16 cellular contexts compared by ENCODE assay signal in the genomic region with DNA sequence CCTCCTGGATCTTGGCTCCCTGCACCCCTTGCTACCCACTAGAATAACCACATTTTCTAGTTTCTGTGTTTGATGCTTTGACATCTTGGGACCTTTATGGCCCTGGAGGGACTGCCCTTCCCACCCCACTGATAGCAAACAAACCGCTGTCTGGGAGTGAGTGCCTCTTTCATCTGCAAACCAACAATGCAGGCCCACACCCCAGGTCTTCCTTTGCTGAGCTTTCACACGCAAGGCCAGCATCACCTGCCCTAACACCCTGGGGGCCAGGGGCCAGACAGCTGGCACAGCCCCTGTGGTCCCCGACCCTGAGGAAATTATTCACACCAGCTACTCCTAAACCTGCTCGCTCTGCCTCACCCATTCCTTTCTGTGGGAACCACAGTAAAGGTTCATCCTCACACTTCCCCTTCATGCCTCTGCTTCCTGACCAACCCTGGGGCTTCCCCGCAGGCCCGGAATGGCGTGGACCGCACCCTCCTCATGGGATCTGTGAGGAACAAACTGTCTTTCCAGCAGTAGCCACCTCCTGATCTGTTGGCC. TPM values are rescaled to one million over a fixed set of nuclear protein-coding genes. Genes with fewer than 3 reads are reported as not detected.
DNase-seq lines count a peak whose midpoint lies in the region; ATAC-seq, FAIRE-seq and TF ChIP-seq lines count a peak whose summit lies in the region.
"Had no signal": no experiment of that assay in that cellular context is flagged by ENCODE, and none has a peak within 500 bp of the region (broad histone marks: within the 10 kb centered on the region; RNA-seq: fewer than 3 reads in every experiment).

No MANE protein-coding gene starts in this region.

- no peaks in the 10 kb centered on the region for H4K20me1 ChIP-seq in HepG2 (ENCODE audit: insufficient read depth, low read length)

- no peak overlapping the region for H3K9ac ChIP-seq in HepG2 (ENCODE audit: insufficient read depth, low read depth, low read length)

- no peak for TF ChIP-seq POLR2A in right lobe of liver (IDR thresholded peaks at IDR 0.05)
- TF ChIP-seq POLR2A in HepG2 (IDR thresholded peaks at IDR 0.05; ENCODE audit: insufficient read depth in 1 of 2, low read depth in 2 of 2, low read length in 2 of 2) = no peak

- FAIRE-seq in HepG2 (lab: Jason Lieb, UNC) = no peak
- FAIRE-seq: keratinocyte had no signal

- H3K9me3 Mint-ChIP-seq in HFFc6 = no peaks in the 10 kb centered on the region
- H3K9me3 Mint-ChIP-seq in effector memory CD8-positive, alpha-beta T cell = no peaks in the 10 kb centered on the region
- H3K9me3 Mint-ChIP-seq: activated T-cell treated with anti-CD3 and anti-CD28 coated beads, Interleukin-2, amount 50 U/mL, for 24 hours; nephron had no signal

- ATAC-seq in right lobe of liver (peak; percentile 31 to 56 (median 48)), HepG2 (no peak), lung (ENCODE audit: insufficient read depth, low FRiP score) (peak; percentile 58), HG02642 (IDR thresholded peaks at IDR 0.05; ENCODE audit: poor library complexity, unreplicated experiment) (no peak)
- ATAC-seq in effector memory CD8-positive, alpha-beta T cell (replicated peaks) = no peak

- no peaks in the 10 kb centered on the region for H3K36me3 Mint-ChIP-seq in HFFc6 (ENCODE audit: low read depth)
- no peaks in the 10 kb centered on the region for H3K36me3 Mint-ChIP-seq in effector memory CD8-positive, alpha-beta T cell (ENCODE audit: insufficient read depth)

- H3K4me3 ChIP-seq in right lobe of liver = no peak overlapping the region
- H3K4me3 ChIP-seq in HepG2 (replicated peaks in 1 of 3; ENCODE audit: insufficient read depth in 1 of 3, low read depth in 2 of 3, low read length in 3 of 3) = no peak overlapping the region
- no peak overlapping the region for H3K4me3 ChIP-seq in lung

- H3K36me3 ChIP-seq in right lobe of liver = no peaks in the 10 kb centered on the region
- no peaks in the 10 kb centered on the region for H3K36me3 ChIP-seq in HepG2 (replicated peaks in 1 of 2; ENCODE audit: control insufficient read depth in 1 of 2, insufficient read depth in 2 of 2, low read length in 2 of 2)
- no peaks in the 10 kb centered on the region for H3K36me3 ChIP-seq in lung (ENCODE audit: control insufficient read depth in 2 of 2, insufficient read depth in 2 of 2, low read length in 2 of 2)

- TF ChIP-seq RAD21 in HepG2 (CRISPR knock-in tag; IDR thresholded peaks at IDR 0.05) = no peak

- no peak overlapping the region for H3K4me2 ChIP-seq in HepG2 (ENCODE audit: low read depth, low read length)

- H3K9me3 ChIP-seq in right lobe of liver (no peaks in the 10 kb centered on the region), HepG2 (ENCODE audit: low read length) (no peaks in the 10 kb centered on the region), lung (ENCODE audit: control insufficient read depth in 2 of 2, insufficient read depth in 1 of 2, low read length in 1 of 2) (no peaks in the 10 kb centered on the region)

- 0 out of 2 replicates have a peak, but pooled peaks cover 6% of the 10 kb centered on the region for H3K4me1 Mint-ChIP-seq in HFFc6 (ENCODE audit: low read depth)
- no peaks in the 10 kb centered on the region for H3K4me1 Mint-ChIP-seq in effector memory CD8-positive, alpha-beta T cell (ENCODE audit: low read depth in 2 of 2)

- CTCF ChIA-PET in HepG2 (lab: Yijun Ruan, JAX; ENCODE audit: low intra/inter-chr PET ratio, low total read pairs) = no interaction called here

- no peak overlapping the region for H3K4me3 Mint-ChIP-seq in HFFc6
- no peak overlapping the region for H3K4me3 Mint-ChIP-seq in effector memory CD8-positive, alpha-beta T cell
- H3K4me3 Mint-ChIP-seq: activated T-cell treated with anti-CD3 and anti-CD28 coated beads, Interleukin-2, amount 50 U/mL, for 24 hours; nephron had no signal

- H3K27ac ChIP-seq in right lobe of liver (no peak overlapping the region), HepG2 (ENCODE audit: extremely low read length, insufficient read depth, low read length) (no peak overlapping the region), lung (ENCODE audit: low read depth in 1 of 2, low read length in 1 of 2) (no peak overlapping the region)

- BruUV-seq in HepG2 (replicated peaks; lab: Mats Ljungman, UMichigan) = no TSS peak

- no peak for TF ChIP-seq EP300 in HepG2 (IDR thresholded peaks at IDR 0.05; ENCODE audit: low read depth in 2 of 2, low read length in 2 of 2)
- no peak for TF ChIP-seq EP300 in HepG2 (CRISPR knock-in tag; IDR thresholded peaks at IDR 0.05; ENCODE audit: borderline replicate concordance)

- no peak for TF ChIP-seq CTCF in right lobe of liver (IDR thresholded peaks at IDR 0.05)
- no peak for TF ChIP-seq CTCF in HepG2 (CRISPR knock-in tag; IDR thresholded peaks at IDR 0.05)
- TF ChIP-seq CTCF in lung (IDR thresholded peaks at IDR 0.05; ENCODE audit: control extremely low read depth, extremely low read depth) = no peak
- TF ChIP-seq CTCF in HFFc6 (IDR thresholded peaks at IDR 0.05) = no peak

- H3K27me3 ChIP-seq in right lobe of liver = no peaks in the 10 kb centered on the region
- H3K27me3 ChIP-seq in HepG2 (ENCODE audit: control insufficient read depth in 1 of 2, insufficient read depth in 2 of 2, low read length in 2 of 2) = peaks cover 4 to 24% of the 10 kb centered on the region in 2 experiments; a peak in 4 of 5 replicates
- H3K27me3 ChIP-seq in lung (ENCODE audit: control insufficient read depth, insufficient read depth) = no peaks in the 10 kb centered on the region

- no peaks in the 10 kb centered on the region for H3K79me2 ChIP-seq in HepG2 (ENCODE audit: insufficient read depth, low read length)

- WGBS in right lobe of liver (ENCODE audit: insufficient coverage, low coverage, low lambda C conversion rate, missing lambda C conversion rate) = 33% methylated on average over 7 of the region's 8 CpGs
- WGBS in HepG2 (ENCODE audit: low lambda C conversion rate) = 7% methylated on average over 8 of the region's 8 CpGs
- WGBS in lung, 2 donors = 39 to 59% methylated on average over 8 of the region's 8 CpGs

- in situ Hi-C loops in HepG2 (cut with HindIII; ENCODE audit: extremely low pct_ligation_motif_present, low pct_unique_long_range_greater_than_20kb) = no loop called here

- no peak overlapping the region for H2AFZ ChIP-seq in HepG2 (ENCODE audit: low read length)

- intact Hi-C loops in right lobe of liver (cut with DNase I) = no loop called here
- intact Hi-C loops in HepG2 (cut with micrococcal nuclease; ENCODE audit: unreplicated experiment) = loop anchor here (1.0 kb wide), 1 partner anchor 90 kb away; no protein-coding TSS in a partner anchor

- H3K4me1 ChIP-seq in right lobe of liver (no peaks in the 10 kb centered on the region), HepG2 (ENCODE audit: insufficient read depth, low read length) (peaks cover 12% of the 10 kb centered on the region), lung (ENCODE audit: control insufficient read depth in 2 of 2, insufficient read depth in 2 of 2, low read length in 2 of 2) (no peaks in the 10 kb centered on the region)

- POLR2A ChIA-PET in HepG2 (lab: Yijun Ruan, JAX) = no interaction called here

- H3K27me3 Mint-ChIP-seq in HFFc6 (ENCODE audit: insufficient read depth) = peaks cover 11% of the 10 kb centered on the region; the same call in 1 of the 2 replicates
- peaks cover 8 to 52% of the 10 kb centered on the region in 2 donors for H3K27me3 Mint-ChIP-seq in effector memory CD8-positive, alpha-beta T cell

- no peak overlapping the region for H3K27ac Mint-ChIP-seq in HFFc6
- no peak overlapping the region for H3K27ac Mint-ChIP-seq in effector memory CD8-positive, alpha-beta T cell
- H3K27ac Mint-ChIP-seq: activated T-cell treated with anti-CD3 and anti-CD28 coated beads, Interleukin-2, amount 50 U/mL, for 24 hours; nephron had no signal

- DNase-seq in right lobe of liver = no peak
- no peak for DNase-seq in HepG2 (ENCODE audit: low spot score)
- DNase-seq in UCSD-AML1 (lab: John Stamatoyannopoulos, UW; ENCODE audit: unreplicated experiment) = peak; percentile 50
- peak; percentile 31 for DNase-seq in lung (ENCODE audit: low spot score)
- DNase-seq in HFFc6 = no peak
- DNase-seq in effector memory CD8-positive, alpha-beta T cell = no peak
- no peak for DNase-seq in retina
- DNase-seq: DMS 273 treated with DMSO at 0.1 percent for 48 hours; foreskin fibroblast; NCI-H1694; NCI-H774; stimulated activated CD4-positive, alpha-beta T cell treated with anti-CD3 and anti-CD28 coated beads, Interleukin-12 subunit alpha, Interleukin-12 subunit beta, amount 100 ng/mL, for 4 hours had no signal

RNA-seq across cellular contexts. Expression of a gene that starts 15.4 kb away (rescaled TPM):
- not detected for total RNA-seq in right lobe of liver
- total RNA-seq in HepG2 (2016; rRNA removed; fragmentation: Illumina TruSeq; extraction: Trizol) = not detected in 2 replicates
- not detected in 2 replicates for total RNA-seq in HepG2 (2016; cell fraction: cytosol; rRNA removed; fragmentation: Illumina TruSeq; extraction: Trizol; ENCODE audit: low read depth)
- total RNA-seq in HepG2 (2016; cell fraction: insoluble cytoplasmic fraction; rRNA removed; fragmentation: Illumina TruSeq; extraction: Trizol) = not detected in 2 replicates
- total RNA-seq in HepG2 (2016; cell fraction: membrane; rRNA removed; fragmentation: Illumina TruSeq; extraction: Trizol) = not detected in 2 replicates
- total RNA-seq in HepG2 (2016; cell fraction: nucleus; rRNA removed; fragmentation: Illumina TruSeq; extraction: Trizol) = not detected in 2 replicates
- polyA plus RNA-seq in HepG2 (2011; rRNA removed) = not detected in 2 replicates
- polyA plus RNA-seq in HepG2 (2011; cell fraction: cytosol; rRNA removed) = not detected in 2 replicates
- not detected in 2 replicates for polyA plus RNA-seq in HepG2 (2011; cell fraction: nucleus; rRNA removed)
- polyA plus RNA-seq in HepG2 (2012) = not detected in 2 replicates
- not detected in 2 replicates for polyA plus RNA-seq in HepG2 (2016; cell fraction: cytosol; fragmentation: Illumina TruSeq; extraction: Trizol; ENCODE audit: low read depth)
- not detected in 2 replicates for polyA plus RNA-seq in HepG2 (2016; cell fraction: insoluble cytoplasmic fraction; fragmentation: Illumina TruSeq; extraction: Trizol; ENCODE audit: low read depth)
- polyA plus RNA-seq in HepG2 (2016; cell fraction: membrane; fragmentation: Illumina TruSeq; extraction: Trizol; ENCODE audit: low read depth) = not detected in 2 replicates
- not detected in 2 replicates for polyA plus RNA-seq in HepG2 (2016; cell fraction: nucleus; fragmentation: Illumina TruSeq; extraction: Trizol; ENCODE audit: insufficient read depth, low read depth)
- polyA minus RNA-seq in HepG2 (2011; rRNA and poly(A)+ RNA removed; ENCODE audit: low replicate concordance) = not detected in 2 replicates
- polyA minus RNA-seq in HepG2 (2011; cell fraction: cytosol; rRNA and poly(A)+ RNA removed) = not detected in 2 replicates
- polyA minus RNA-seq in HepG2 (2011; cell fraction: nucleus; rRNA and poly(A)+ RNA removed) = not detected in 2 replicates
- total RNA-seq in lung = not detected
- under 1 TPM in 1 of 2 donors, not detected in 1; 0.05 TPM for polyA plus RNA-seq in lung
- not detected for total RNA-seq in HFFc6 (2021; fragmentation: NEBNext Ultra II Directional; extraction: Animal tissue kit (Norgen Biotek cat#: 25700))
- polyA plus RNA-seq: keratinocyte had no signal

RNA-seq across cellular contexts. Expression of a gene that starts 58.6 kb away (rescaled TPM):
- total RNA-seq in right lobe of liver (1 to 10 TPM in 1 of 6 experiments, under 1 TPM in 5; 0.19 to 3.5 (median 0.30) TPM), HepG2 (2016; rRNA removed; fragmentation: Illumina TruSeq; extraction: Trizol) (0.04 TPM in 1 of 2 replicates, not detected in the other), lung (1 to 10 TPM in 1 of 2 donors, under 1 TPM in 1; 0.92 to 2.8 TPM)
- total RNA-seq in HepG2 (2016; cell fraction: cytosol; rRNA removed; fragmentation: Illumina TruSeq; extraction: Trizol; ENCODE audit: low read depth) = not detected in 2 replicates
- not detected in 2 replicates for total RNA-seq in HepG2 (2016; cell fraction: insoluble cytoplasmic fraction; rRNA removed; fragmentation: Illumina TruSeq; extraction: Trizol)
- total RNA-seq in HepG2 (2016; cell fraction: membrane; rRNA removed; fragmentation: Illumina TruSeq; extraction: Trizol) = not detected in 2 replicates
- not detected in 2 replicates for total RNA-seq in HepG2 (2016; cell fraction: nucleus; rRNA removed; fragmentation: Illumina TruSeq; extraction: Trizol)
- polyA plus RNA-seq in HepG2 (2011; rRNA removed) (0.54 and 0.80 TPM in 2 replicates), lung (1 to 10 TPM in 1 of 2 donors, under 1 TPM in 1; 0.16 to 2.1 TPM)
- 0.27 and 0.46 TPM in 2 replicates for polyA plus RNA-seq in HepG2 (2011; cell fraction: cytosol; rRNA removed)
- polyA plus RNA-seq in HepG2 (2011; cell fraction: nucleus; rRNA removed) = 2.7 and 3.8 TPM in 2 replicates
- 0.16 and 0.68 TPM in 2 replicates for polyA plus RNA-seq in HepG2 (2012)
- polyA plus RNA-seq in HepG2 (2016; cell fraction: cytosol; fragmentation: Illumina TruSeq; extraction: Trizol; ENCODE audit: low read depth) = not detected in 2 replicates
- polyA plus RNA-seq in HepG2 (2016; cell fraction: insoluble cytoplasmic fraction; fragmentation: Illumina TruSeq; extraction: Trizol; ENCODE audit: low read depth) = not detected in 2 replicates
- not detected in 2 replicates for polyA plus RNA-seq in HepG2 (2016; cell fraction: membrane; fragmentation: Illumina TruSeq; extraction: Trizol; ENCODE audit: low read depth)
- polyA plus RNA-seq in HepG2 (2016; cell fraction: nucleus; fragmentation: Illumina TruSeq; extraction: Trizol; ENCODE audit: insufficient read depth, low read depth) = not detected in 2 replicates
- polyA minus RNA-seq in HepG2 (2011; rRNA and poly(A)+ RNA removed; ENCODE audit: low replicate concordance) = 0.24 TPM in 1 of 2 replicates, not detected in the other
- polyA minus RNA-seq in HepG2 (2011; cell fraction: cytosol; rRNA and poly(A)+ RNA removed) = 0.99 TPM in 1 of 2 replicates, not detected in the other
- polyA minus RNA-seq in HepG2 (2011; cell fraction: nucleus; rRNA and poly(A)+ RNA removed) = 1.2 TPM in 1 of 2 replicates, not detected in the other
- total RNA-seq in HFFc6 (2021; fragmentation: NEBNext Ultra II Directional; extraction: Animal tissue kit (Norgen Biotek cat#: 25700)) = under 1 TPM in 5 of 6 experiments, not detected in 1; 0.10 to 0.83 (median 0.18) TPM

Comparison
In these comparisons a context has a peak if more than half of its experiments do, and no peak if none do; other contexts are left out.
1. ATAC-seq: peak in right lobe of liver (4 of 4) and lung (single experiment); none in HepG2 (single experiment), HG02642 (single experiment) and effector memory CD8-positive, alpha-beta T cell (single experiment).
2. DNase-seq: peak in UCSD-AML1 (single experiment) and lung (single experiment); none in right lobe of liver (0 of 3), HepG2 (single experiment), HFFc6 (single experiment), effector memory CD8-positive, alpha-beta T cell (0 of 3) and retina (single experiment).